Comparison of ENCODE assay signal across 17 cellular contexts in the genomic region with DNA sequence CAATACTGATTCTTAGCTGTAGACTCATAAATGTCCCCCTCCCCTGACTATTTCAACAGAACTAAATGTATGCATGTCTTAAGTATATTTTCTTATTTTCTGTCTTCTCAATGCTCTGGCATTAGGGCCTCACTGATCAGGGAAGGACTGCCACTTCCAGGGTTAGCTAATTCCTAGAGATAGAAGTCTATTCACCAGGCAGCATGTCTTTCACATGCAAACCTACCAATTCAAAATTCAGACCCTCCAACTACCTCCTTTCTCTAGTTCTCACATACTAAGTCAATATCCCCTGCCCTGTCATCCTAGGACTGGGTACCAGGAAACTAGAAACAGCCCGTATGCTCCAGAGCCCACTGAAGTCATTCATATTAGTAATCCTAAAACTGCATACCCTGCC.
DNase-seq lines count a peak whose midpoint lies in the region; ATAC-seq and TF ChIP-seq lines count a peak whose summit lies in the region.
"Had no signal": no experiment of that assay in that cellular context is flagged by ENCODE, and none has a peak within 500 bp of the region (broad histone marks: within the 10 kb centered on the region; RNA-seq: fewer than 3 reads in every experiment).

No MANE protein-coding gene starts in this region.

- 70 to 76% methylated on average over 1 of the region's 1 CpG for WGBS in transverse colon (ENCODE audit: low coverage in 1 of 2), 2 donors

- peak; percentile 26 for ATAC-seq in activated T-helper 17 cell treated with anti-CD3 and anti-CD28 coated beads, Interleukin-2, amount 50 U/mL, for 72 hours (replicated peaks)
- ATAC-seq: GM12878, HCT116 had no signal

- intact Hi-C loops in transverse colon (cut with DNase I; ENCODE audit: low total_unique reads) (no loop called here), CD14-positive monocyte (cut with micrococcal nuclease) (no loop called here)

- H3K36me3 Mint-ChIP-seq in activated T-helper 17 cell treated with anti-CD3 and anti-CD28 coated beads, Interleukin-2, amount 50 U/mL, for 72 hours (ENCODE audit: low read depth) = peaks cover 79% of the 10 kb centered on the region
- H3K36me3 Mint-ChIP-seq in nephron progenitor cell (ENCODE audit: low read depth) = peaks cover 34% of the 10 kb centered on the region
- peaks cover 78 to 98% of the 10 kb centered on the region in 2 donors for H3K36me3 Mint-ChIP-seq in CD14-positive monocyte

- no peaks in the 10 kb centered on the region for H3K27me3 Mint-ChIP-seq in activated T-helper 17 cell treated with anti-CD3 and anti-CD28 coated beads, Interleukin-2, amount 50 U/mL, for 72 hours
- H3K27me3 Mint-ChIP-seq in nephron progenitor cell (ENCODE audit: low read depth, poor library complexity) = no peaks in the 10 kb centered on the region
- H3K27me3 Mint-ChIP-seq in CD14-positive monocyte (ENCODE audit: low read depth in 3 of 3) = no peaks in the 10 kb centered on the region
- H3K27me3 Mint-ChIP-seq: CD4-positive, CD25-positive, alpha-beta regulatory T cell; CD8-positive, alpha-beta memory T cell had no signal

- no peak for TF ChIP-seq CTCF in nephron progenitor cell (IDR thresholded peaks at IDR 0.05)
- no peak for TF ChIP-seq CTCF in transverse colon (IDR thresholded peaks at IDR 0.05)
- TF ChIP-seq CTCF in CD14-positive monocyte (IDR thresholded peaks at IDR 0.05) = no peak

- H3K4me1 Mint-ChIP-seq in activated T-helper 17 cell treated with anti-CD3 and anti-CD28 coated beads, Interleukin-2, amount 50 U/mL, for 72 hours = no peaks in the 10 kb centered on the region
- H3K4me1 Mint-ChIP-seq in nephron progenitor cell = no peaks in the 10 kb centered on the region
- H3K4me1 Mint-ChIP-seq in CD14-positive monocyte = no peaks in the 10 kb centered on the region
- H3K4me1 Mint-ChIP-seq: CD4-positive, CD25-positive, alpha-beta regulatory T cell; CD8-positive, alpha-beta memory T cell had no signal

- H3K36me3 ChIP-seq in NT2/D1 (ENCODE audit: insufficient read depth, insufficient read length, low read length) = peaks cover 7% of the 10 kb centered on the region
- peaks cover 0 to 29% (median 13%) of the 10 kb centered on the region in 4 donors for H3K36me3 ChIP-seq in transverse colon

- H3K9me3 ChIP-seq in NT2/D1 (ENCODE audit: insufficient read depth, low read length) (no peaks in the 10 kb centered on the region), transverse colon (no peaks in the 10 kb centered on the region)

- no peak overlapping the region for H3K9ac ChIP-seq in NT2/D1 (ENCODE audit: insufficient read length, low read depth)
- H3K9ac ChIP-seq: GM23248 had no signal

- H3K4me3 Mint-ChIP-seq in activated T-helper 17 cell treated with anti-CD3 and anti-CD28 coated beads, Interleukin-2, amount 50 U/mL, for 72 hours = no peak overlapping the region
- H3K4me3 Mint-ChIP-seq in nephron progenitor cell (no peak overlapping the region), CD14-positive monocyte (no peak overlapping the region)
- H3K4me3 Mint-ChIP-seq: CD4-positive, CD25-positive, alpha-beta regulatory T cell; CD8-positive, alpha-beta memory T cell; H9 had no signal

- H3K4me3 ChIP-seq in NT2/D1 (ENCODE audit: insufficient read length, low read depth) (no peak overlapping the region), transverse colon (no peak overlapping the region)
- H3K4me3 ChIP-seq: GM12878, GM23248 had no signal

- TF ChIP-seq POLR2A in transverse colon (IDR thresholded peaks at IDR 0.05) = no peak

- H3K4me1 ChIP-seq in NT2/D1 (ENCODE audit: insufficient read depth, insufficient read length) (no peaks in the 10 kb centered on the region), transverse colon (no peaks in the 10 kb centered on the region)

- H3K27me3 ChIP-seq in NT2/D1 (ENCODE audit: insufficient read depth, insufficient read length) (no peaks in the 10 kb centered on the region), transverse colon (no peaks in the 10 kb centered on the region)

- H3K9me3 Mint-ChIP-seq in activated T-helper 17 cell treated with anti-CD3 and anti-CD28 coated beads, Interleukin-2, amount 50 U/mL, for 72 hours = no peaks in the 10 kb centered on the region
- H3K9me3 Mint-ChIP-seq in nephron progenitor cell (no peaks in the 10 kb centered on the region), CD14-positive monocyte (peaks cover 0 to 1% (median 0%) of the 10 kb centered on the region in 7 donors)
- H3K9me3 Mint-ChIP-seq: CD4-positive, CD25-positive, alpha-beta regulatory T cell; CD8-positive, alpha-beta memory T cell; H9 had no signal

- in situ Hi-C loops in transverse colon (cut with MboI; ENCODE audit: low pct_ligation_motif_present in 1 of 4, low pct_unique_long_range_greater_than_20kb in 1 of 4, low sequenced_read_pairs in 3 of 4) = loop anchor here in 2 of 4 donors (25.0 kb wide), 1 partner anchor 493 kb away; no protein-coding TSS in a partner anchor

- no peak for TF ChIP-seq EP300 in transverse colon (IDR thresholded peaks at IDR 0.05; ENCODE audit: low read depth)

- H3K27ac ChIP-seq in transverse colon = no peak overlapping the region
- H3K27ac ChIP-seq: GM23248 had no signal

- DNase-seq in NT2/D1 (ENCODE audit: low read depth, low spot score) (peak; percentile 3), nephron progenitor cell (no peak), transverse colon (no peak), hippocampal formation (lab: John Stamatoyannopoulos, UW) (no peak), CD14-positive monocyte (ENCODE audit: low spot score) (no peak)
- DNase-seq: C1 segment of cervical spinal cord; CD4-positive, CD25-positive, alpha-beta regulatory T cell; CD8-positive, alpha-beta memory T cell; DMS 273 treated with DMSO at 0.1 percent for 48 hours; DMS79; EL; GDM1; GM23248; H9 had no signal

- peak overlapping the region; percentile 6 for H3K27ac Mint-ChIP-seq in activated T-helper 17 cell treated with anti-CD3 and anti-CD28 coated beads, Interleukin-2, amount 50 U/mL, for 72 hours
- H3K27ac Mint-ChIP-seq in nephron progenitor cell = peak overlapping the region; percentile 11
- peak overlapping the region in 1 of 7 donors; percentile 18 for H3K27ac Mint-ChIP-seq in CD14-positive monocyte
- H3K27ac Mint-ChIP-seq: CD4-positive, CD25-positive, alpha-beta regulatory T cell had no signal
